2 cellular contexts compared by ENCODE assay signal in genomic region chr5:55223988-55224240, GRCh38.
TF ChIP-seq lines count a peak whose summit lies in the region.

No MANE protein-coding gene starts in this region.

TF ChIP-seq in GM23338, 12 proteins besides CTCF, POLR2A, EP300 and RAD21:
- TF ChIP-seq ETS1 (IDR thresholded peaks at IDR 0.05) (no peak), ZNF114 (CRISPR knock-in tag; IDR thresholded peaks at IDR 0.05) (no peak), EZH2phosphoT487 (IDR thresholded peaks at IDR 0.05; ENCODE audit: unreplicated experiment) (no peak), ZNF462 (CRISPR knock-in tag; IDR thresholded peaks at IDR 0.05) (no peak)

TF ChIP-seq in HEK293T, 16 proteins besides CTCF, POLR2A, EP300 and RAD21 (continued from another document):
- no peak for TF ChIP-seq BHLHE40 (IDR thresholded peaks at IDR 0.05; ENCODE audit: borderline replicate concordance)
- no peak for TF ChIP-seq TARDBP (IDR thresholded peaks at IDR 0.05)
- no peak for TF ChIP-seq HDGF (IDR thresholded peaks at IDR 0.05; ENCODE audit: borderline replicate concordance)
- TF ChIP-seq CTBP1 (IDR thresholded peaks at IDR 0.05; ENCODE audit: borderline replicate concordance) = no peak
- no peak for TF ChIP-seq FOXA1 (IDR thresholded peaks at IDR 0.05)
- TF ChIP-seq FOXK2 (IDR thresholded peaks at IDR 0.05) = no peak
- no peak for TF ChIP-seq ELF4 (IDR thresholded peaks at IDR 0.05)
- TF ChIP-seq FOXM1 (IDR thresholded peaks at IDR 0.05; ENCODE audit: borderline replicate concordance) = no peak
